Comparison of ENCODE assay signal across 17 cellular contexts in the genomic region with DNA sequence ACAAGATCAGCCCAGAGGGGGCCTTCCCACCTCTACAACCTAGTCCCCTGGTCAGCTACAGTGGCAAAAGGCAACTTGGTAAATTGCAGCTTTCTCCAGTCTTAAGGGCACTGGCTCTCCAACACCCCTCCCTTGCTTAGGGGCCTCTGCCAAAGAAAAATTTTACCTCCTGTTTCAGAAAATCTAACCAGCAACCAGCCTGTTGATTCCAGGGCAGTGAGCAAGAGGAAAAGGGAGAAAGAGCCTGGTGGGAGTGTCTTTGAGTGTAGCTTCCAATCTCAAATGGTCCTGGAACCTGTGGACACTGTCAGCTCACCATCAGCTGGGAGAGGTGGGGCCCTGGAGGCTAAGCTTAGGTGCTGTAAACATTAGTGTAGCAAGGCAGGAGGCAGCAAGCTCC. TPM values are rescaled to one million over a fixed set of nuclear protein-coding genes. Genes with fewer than 3 reads are reported as not detected.
DNase-seq lines count a peak whose midpoint lies in the region; ATAC-seq and TF ChIP-seq lines count a peak whose summit lies in the region.
"Had no signal": no experiment of that assay in that cellular context is flagged by ENCODE, and none has a peak within 500 bp of the region (broad histone marks: within the 10 kb centered on the region; RNA-seq: fewer than 3 reads in every experiment).

No MANE protein-coding gene starts in this region.

- no peak overlapping the region for H3K4me3 ChIP-seq in stomach smooth muscle (ENCODE audit: low read length in 2 of 2)
- H3K4me3 ChIP-seq: dorsolateral prefrontal cortex, pancreas, right lobe of liver had no signal

- H3K4me1 ChIP-seq in stomach smooth muscle (ENCODE audit: control insufficient read depth, insufficient read depth, low read length): peaks cover 3% of the 10 kb centered on the region
- H3K4me1 ChIP-seq in foreskin keratinocyte: no peaks in the 10 kb centered on the region
- H3K4me1 ChIP-seq: pancreas, right lobe of liver had no signal

- H3K4me1 Mint-ChIP-seq in natural killer cell (peaks cover 6% of the 10 kb centered on the region in 2 donors), mesothelial cell of epicardium (no peaks in the 10 kb centered on the region)
- peaks cover 6 to 7% of the 10 kb centered on the region in 2 donors for H3K4me1 Mint-ChIP-seq in natural killer cell treated with Interleukin-12 subunit alpha and Interleukin-12 subunit beta and Interleukin-15 and Interleukin-18, amount 100 ng/mL, for 72 hours (ENCODE audit: low read depth in 2 of 2)
- peaks cover 17% of the 10 kb centered on the region for H3K4me1 Mint-ChIP-seq in activated CD8-positive, alpha-beta T cell treated with anti-CD3 and anti-CD28 coated beads for 36 hours (ENCODE audit: low read depth)
- H3K4me1 Mint-ChIP-seq in effector memory CD8-positive, alpha-beta T cell (ENCODE audit: low read depth in 2 of 2): peaks cover 4 to 5% of the 10 kb centered on the region in 2 donors

- no peak for ATAC-seq in natural killer cell
- ATAC-seq in natural killer cell treated with Interleukin-12 subunit alpha and Interleukin-12 subunit beta and Interleukin-15 and Interleukin-18, amount 100 ng/mL, for 72 hours: no peak
- ATAC-seq in activated CD8-positive, alpha-beta T cell treated with anti-CD3 and anti-CD28 coated beads for 36 hours: no peak
- no peak for ATAC-seq in foreskin keratinocyte
- no peak for ATAC-seq in effector memory CD8-positive, alpha-beta T cell (replicated peaks)

- no peak for DNase-seq in natural killer cell
- no peak for DNase-seq in natural killer cell treated with Interleukin-12 subunit alpha and Interleukin-12 subunit beta and Interleukin-15 and Interleukin-18, amount 100 ng/mL, for 72 hours (ENCODE audit: low spot score)
- DNase-seq in activated CD8-positive, alpha-beta T cell treated with anti-CD3 and anti-CD28 coated beads for 36 hours: no peak
- no peak for DNase-seq in mesothelial cell of epicardium (ENCODE audit: low spot score in 2 of 2, unreplicated experiment in 2 of 2)
- DNase-seq in stimulated activated CD4-positive, alpha-beta T cell treated with anti-CD3 and anti-CD28 coated beads, Interleukin-1b, Interleukin-23, amount 100 ng/mL, for 48 hours: no peak
- no peak for DNase-seq in foreskin keratinocyte
- no peak for DNase-seq in effector memory CD8-positive, alpha-beta T cell

- CTCF ChIA-PET in activated CD8-positive, alpha-beta T cell treated with anti-CD3 and anti-CD28 coated beads for 36 hours (lab: Charles Lee): interaction anchor here (0.6 to 3.7 kb wide), 27 partner anchors 11 to 320 kb away, joined by 3 to 40 read pairs (median 5); a partner anchor contains a TSS

- POLR2A ChIA-PET in activated CD8-positive, alpha-beta T cell treated with anti-CD3 and anti-CD28 coated beads for 36 hours (lab: Charles Lee): interaction anchor here (0.6 to 2.6 kb wide), 7 partner anchors 17 to 89 kb away, joined by 3 to 14 read pairs (median 4); a partner anchor contains a TSS

- H3K36me3 Mint-ChIP-seq in natural killer cell: no peaks in the 10 kb centered on the region
- no peaks in the 10 kb centered on the region for H3K36me3 Mint-ChIP-seq in natural killer cell treated with Interleukin-12 subunit alpha and Interleukin-12 subunit beta and Interleukin-15 and Interleukin-18, amount 100 ng/mL, for 72 hours
- peaks cover 18% of the 10 kb centered on the region for H3K36me3 Mint-ChIP-seq in activated CD8-positive, alpha-beta T cell treated with anti-CD3 and anti-CD28 coated beads for 36 hours (ENCODE audit: low read depth)
- peaks cover 19% of the 10 kb centered on the region for H3K36me3 Mint-ChIP-seq in mesothelial cell of epicardium
- H3K36me3 Mint-ChIP-seq in effector memory CD8-positive, alpha-beta T cell (ENCODE audit: insufficient read depth): peaks cover 61% of the 10 kb centered on the region
- H3K36me3 Mint-ChIP-seq: naive B cell had no signal

- no peaks in the 10 kb centered on the region for H3K27me3 ChIP-seq in stomach smooth muscle (ENCODE audit: control insufficient read depth in 1 of 2, insufficient read depth in 2 of 2, low read length in 2 of 2)
- H3K27me3 ChIP-seq in foreskin keratinocyte: no peaks in the 10 kb centered on the region
- H3K27me3 ChIP-seq: dorsolateral prefrontal cortex, pancreas, right lobe of liver had no signal

- H3K27ac Mint-ChIP-seq in natural killer cell (peak overlapping the region; percentile 81 to 85), mesothelial cell of epicardium (peak overlapping the region; percentile 43)
- H3K27ac Mint-ChIP-seq in natural killer cell treated with Interleukin-12 subunit alpha and Interleukin-12 subunit beta and Interleukin-15 and Interleukin-18, amount 100 ng/mL, for 72 hours: peak overlapping the region in 1 of 2 donors; percentile 84
- peak overlapping the region; percentile 88 for H3K27ac Mint-ChIP-seq in activated CD8-positive, alpha-beta T cell treated with anti-CD3 and anti-CD28 coated beads for 36 hours
- H3K27ac Mint-ChIP-seq in effector memory CD8-positive, alpha-beta T cell: peak overlapping the region in 1 of 2 donors; percentile 77

- H3K27me3 Mint-ChIP-seq in natural killer cell (ENCODE audit: low read depth in 2 of 2) (no peaks in the 10 kb centered on the region), mesothelial cell of epicardium (ENCODE audit: low read depth) (no peaks in the 10 kb centered on the region)
- H3K27me3 Mint-ChIP-seq in natural killer cell treated with Interleukin-12 subunit alpha and Interleukin-12 subunit beta and Interleukin-15 and Interleukin-18, amount 100 ng/mL, for 72 hours: no peaks in the 10 kb centered on the region
- H3K27me3 Mint-ChIP-seq in activated CD8-positive, alpha-beta T cell treated with anti-CD3 and anti-CD28 coated beads for 36 hours: no peaks in the 10 kb centered on the region
- no peaks in the 10 kb centered on the region for H3K27me3 Mint-ChIP-seq in effector memory CD8-positive, alpha-beta T cell
- H3K27me3 Mint-ChIP-seq: naive B cell had no signal

- H3K27ac ChIP-seq in stomach smooth muscle (ENCODE audit: low read length) (peak overlapping the region; percentile 2), foreskin keratinocyte (no peak overlapping the region)
- H3K27ac ChIP-seq: HL-60, pancreas, right lobe of liver had no signal

- H3K9me3 ChIP-seq in stomach smooth muscle (ENCODE audit: control insufficient read depth in 2 of 2, low read length in 2 of 2): no peaks in the 10 kb centered on the region
- H3K9me3 ChIP-seq: pancreas, right lobe of liver had no signal

- no peak overlapping the region for H3K9ac ChIP-seq in stomach smooth muscle (ENCODE audit: low read length in 2 of 2)

- peaks cover 47% of the 10 kb centered on the region in 2 donors for H3K36me3 ChIP-seq in stomach smooth muscle (ENCODE audit: control insufficient read depth in 2 of 2, insufficient read depth in 2 of 2, low read length in 2 of 2)

- H3K4me3 Mint-ChIP-seq in natural killer cell (no peak overlapping the region), mesothelial cell of epicardium (no peak overlapping the region)
- H3K4me3 Mint-ChIP-seq in natural killer cell treated with Interleukin-12 subunit alpha and Interleukin-12 subunit beta and Interleukin-15 and Interleukin-18, amount 100 ng/mL, for 72 hours: no peak overlapping the region
- no peak overlapping the region for H3K4me3 Mint-ChIP-seq in activated CD8-positive, alpha-beta T cell treated with anti-CD3 and anti-CD28 coated beads for 36 hours
- no peak overlapping the region for H3K4me3 Mint-ChIP-seq in effector memory CD8-positive, alpha-beta T cell
- H3K4me3 Mint-ChIP-seq: CD8-positive, alpha-beta T cell; T-helper 2 cell treated with Interferon-gamma antibody and Interleukin-4, amounts not matched to agents 5 μg/mL and 100 μg/mL, for 36 hours had no signal

- H3K9me3 Mint-ChIP-seq in natural killer cell: no peaks in the 10 kb centered on the region
- no peaks in the 10 kb centered on the region for H3K9me3 Mint-ChIP-seq in natural killer cell treated with Interleukin-12 subunit alpha and Interleukin-12 subunit beta and Interleukin-15 and Interleukin-18, amount 100 ng/mL, for 72 hours
- no peaks in the 10 kb centered on the region for H3K9me3 Mint-ChIP-seq in activated CD8-positive, alpha-beta T cell treated with anti-CD3 and anti-CD28 coated beads for 36 hours
- no peaks in the 10 kb centered on the region for H3K9me3 Mint-ChIP-seq in mesothelial cell of epicardium
- H3K9me3 Mint-ChIP-seq in effector memory CD8-positive, alpha-beta T cell: no peaks in the 10 kb centered on the region
- H3K9me3 Mint-ChIP-seq: CD8-positive, alpha-beta T cell; naive B cell; T-helper 2 cell treated with Interferon-gamma antibody and Interleukin-4, amounts not matched to agents 5 μg/mL and 100 μg/mL, for 36 hours had no signal

- TF ChIP-seq CTCF in natural killer cell (IDR thresholded peaks at IDR 0.05) (no peak), mesothelial cell of epicardium (IDR thresholded peaks at IDR 0.05; ENCODE audit: unreplicated experiment) (no peak), foreskin keratinocyte (conservative IDR thresholded peaks at IDR 0.05) (no peak)
- TF ChIP-seq CTCF in activated CD8-positive, alpha-beta T cell treated with anti-CD3 and anti-CD28 coated beads for 36 hours (IDR thresholded peaks at IDR 0.05): no peak

- intact Hi-C loops in natural killer cell (cut with micrococcal nuclease): loop anchor here (1.0 to 10.0 kb wide), 3 partner anchors 85 to 325 kb away; a partner anchor contains a TSS
- intact Hi-C loops in activated CD8-positive, alpha-beta T cell treated with anti-CD3 and anti-CD28 coated beads for 36 hours (cut with micrococcal nuclease): loop anchor here (2.0 to 10.0 kb wide), 2 partner anchors 85 to 245 kb away; a partner anchor contains a TSS

RNA-seq across cellular contexts. Expression of a gene that starts 22.9 kb away (rescaled TPM):
- total RNA-seq in natural killer cell (100 to 1,000 TPM; 101 to 129 (median 110) TPM), mesothelial cell of epicardium (91.5 to 93.6 TPM (median 91.7 TPM) in 3 replicates), foreskin keratinocyte (132 and 133 TPM in 2 replicates)
- 100 to 1,000 TPM in 1 of 2 donors, 10 to 100 TPM in 1; 84.5 to 108 TPM for total RNA-seq in natural killer cell treated with Interleukin-12 subunit alpha and Interleukin-12 subunit beta and Interleukin-15 and Interleukin-18, amount 100 ng/mL, for 72 hours
- 10 to 100 TPM; 47.1 to 51.3 TPM for total RNA-seq in activated CD8-positive, alpha-beta T cell treated with anti-CD3 and anti-CD28 coated beads for 36 hours
- 114 and 119 TPM in 2 replicates for polyA plus RNA-seq in foreskin keratinocyte

RNA-seq across cellular contexts. Expression of a gene that starts 24.1 kb away (rescaled TPM):
- total RNA-seq in natural killer cell (10 to 100 TPM in 2 of 3 donors, 1 to 10 TPM in 1; 8.2 to 13.0 (median 11.5) TPM), mesothelial cell of epicardium (32.4 to 33.4 TPM (median 32.7 TPM) in 3 replicates), foreskin keratinocyte (4.4 and 4.8 TPM in 2 replicates)
- 10 to 100 TPM in 1 of 2 donors, 1 to 10 TPM in 1; 6.8 to 10.9 TPM for total RNA-seq in natural killer cell treated with Interleukin-12 subunit alpha and Interleukin-12 subunit beta and Interleukin-15 and Interleukin-18, amount 100 ng/mL, for 72 hours
- total RNA-seq in activated CD8-positive, alpha-beta T cell treated with anti-CD3 and anti-CD28 coated beads for 36 hours: 1 to 10 TPM; 8.5 to 8.8 TPM
- 4.2 and 4.6 TPM in 2 replicates for polyA plus RNA-seq in foreskin keratinocyte

RNA-seq across cellular contexts. Expression of a gene that starts 28.3 kb away (rescaled TPM):
- total RNA-seq in natural killer cell (under 1 TPM; 0.25 to 0.41 (median 0.35) TPM), mesothelial cell of epicardium (not detected in 3 replicates), foreskin keratinocyte (0.48 and 0.49 TPM in 2 replicates)
- under 1 TPM in 1 of 2 donors, not detected in 1; 0.98 TPM for total RNA-seq in natural killer cell treated with Interleukin-12 subunit alpha and Interleukin-12 subunit beta and Interleukin-15 and Interleukin-18, amount 100 ng/mL, for 72 hours
- total RNA-seq in activated CD8-positive, alpha-beta T cell treated with anti-CD3 and anti-CD28 coated beads for 36 hours: under 1 TPM; 0.20 to 0.36 TPM
- polyA plus RNA-seq in foreskin keratinocyte: 0.67 and 0.78 TPM in 2 replicates
- total RNA-seq: G401, left lobe of liver, right lobe of liver had no signal

RNA-seq across cellular contexts. Expression of a gene that starts 47.3 kb away (rescaled TPM):
- total RNA-seq in natural killer cell (10 to 100 TPM; 35.0 to 43.0 (median 37.7) TPM), mesothelial cell of epicardium (75.0 to 80.5 TPM (median 75.6 TPM) in 3 replicates), foreskin keratinocyte (55.1 and 61.7 TPM in 2 replicates)
- 10 to 100 TPM; 39.8 to 58.5 TPM for total RNA-seq in natural killer cell treated with Interleukin-12 subunit alpha and Interleukin-12 subunit beta and Interleukin-15 and Interleukin-18, amount 100 ng/mL, for 72 hours
- total RNA-seq in activated CD8-positive, alpha-beta T cell treated with anti-CD3 and anti-CD28 coated beads for 36 hours: 10 to 100 TPM; 71.8 to 76.4 TPM
- polyA plus RNA-seq in foreskin keratinocyte: 106 and 109 TPM in 2 replicates

RNA-seq across cellular contexts. Expression of a gene that starts 59.0 kb away (rescaled TPM):
- total RNA-seq in natural killer cell (10 to 100 TPM; 15.2 to 17.4 (median 15.5) TPM), mesothelial cell of epicardium (9.4 to 11.7 TPM (median 10.1 TPM) in 3 replicates), foreskin keratinocyte (5.5 and 5.9 TPM in 2 replicates)
- total RNA-seq in natural killer cell treated with Interleukin-12 subunit alpha and Interleukin-12 subunit beta and Interleukin-15 and Interleukin-18, amount 100 ng/mL, for 72 hours: 10 to 100 TPM; 22.0 to 23.7 TPM
- total RNA-seq in activated CD8-positive, alpha-beta T cell treated with anti-CD3 and anti-CD28 coated beads for 36 hours: 10 to 100 TPM; 14.1 to 15.7 TPM
- polyA plus RNA-seq in foreskin keratinocyte: 7.6 and 8.5 TPM in 2 replicates
